ENCODE assay signal across 8 cellular contexts in genomic region chr17:2302740-2303277, GRCh38.
DNase-seq lines count a peak whose midpoint lies in the region; ATAC-seq and TF ChIP-seq lines count a peak whose summit lies in the region.

No MANE protein-coding gene starts in this region.

- H3K4me3 Mint-ChIP-seq in activated naive CD8-positive, alpha-beta T cell treated with anti-CD3 and anti-CD28 coated beads, Interleukin-2, amount 50 U/mL, for 24 hours: peak overlapping the region; percentile 88

- H3K27ac ChIP-seq in layer of hippocampus (ENCODE audit: low read depth, low read length): peak overlapping the region; percentile 91
- H3K27ac ChIP-seq in tibial artery: peak overlapping the region; percentile 74 to 87

- H3K27me3 Mint-ChIP-seq in activated naive CD8-positive, alpha-beta T cell treated with anti-CD3 and anti-CD28 coated beads, Interleukin-2, amount 50 U/mL, for 24 hours: peaks cover 1% of the 10 kb centered on the region

- H3K4me3 ChIP-seq in tibial artery: peak overlapping the region; percentile 68 to 83

- H3K27me3 ChIP-seq in layer of hippocampus (ENCODE audit: control insufficient read depth, insufficient read depth, low read length): no peaks in the 10 kb centered on the region
- H3K27me3 ChIP-seq in tibial artery: no peaks in the 10 kb centered on the region

- intact Hi-C loops in tibial artery (cut with DNase I; ENCODE audit: low total_unique reads): no loop called here

- in situ Hi-C loops in GM13977 (cut with MboI; ENCODE audit: low pct_unique_long_range_greater_than_20kb, low sequenced_read_pairs, unreplicated experiment): no loop called here

- peak; percentile 18 for ATAC-seq in HG03066 (IDR thresholded peaks at IDR 0.05; ENCODE audit: low read depth, unreplicated experiment)
- ATAC-seq in activated naive CD8-positive, alpha-beta T cell treated with anti-CD3 and anti-CD28 coated beads, Interleukin-2, amount 50 U/mL, for 24 hours: no peak

- H3K9me3 ChIP-seq in tibial artery: no peaks in the 10 kb centered on the region

- peak overlapping the region; percentile 73 for H3K27ac Mint-ChIP-seq in activated naive CD8-positive, alpha-beta T cell treated with anti-CD3 and anti-CD28 coated beads, Interleukin-2, amount 50 U/mL, for 24 hours

- DNase-seq in GM13977 (ENCODE audit: low spot score) (peak; percentile 52), tibial artery (no peak), NCI-H1436 (lab: John Stamatoyannopoulos, UW) (no peak), DMS53 (lab: John Stamatoyannopoulos, UW) (no peak), epidermal melanocyte (ENCODE audit: insufficient read length, low spot score) (no peak)
- DNase-seq in activated naive CD8-positive, alpha-beta T cell treated with anti-CD3 and anti-CD28 coated beads, Interleukin-2, amount 50 U/mL, for 24 hours: no peak

- peaks cover 15 to 20% (median 18%) of the 10 kb centered on the region in 3 donors for H3K36me3 ChIP-seq in tibial artery

- peaks cover 21% of the 10 kb centered on the region for H3K36me3 Mint-ChIP-seq in activated naive CD8-positive, alpha-beta T cell treated with anti-CD3 and anti-CD28 coated beads, Interleukin-2, amount 50 U/mL, for 24 hours (ENCODE audit: low read depth)

- H3K4me1 ChIP-seq in tibial artery: peaks cover 0 to 30% (median 16%) of the 10 kb centered on the region in 4 donors

- TF ChIP-seq CTCF in GM13977 (IDR thresholded peaks at IDR 0.05; ENCODE audit: extremely low read depth, insufficient read depth, missing control alignments): no peak
- TF ChIP-seq CTCF in tibial artery (IDR thresholded peaks at IDR 0.05): no peak

- peaks cover 41% of the 10 kb centered on the region for H3K4me1 Mint-ChIP-seq in activated naive CD8-positive, alpha-beta T cell treated with anti-CD3 and anti-CD28 coated beads, Interleukin-2, amount 50 U/mL, for 24 hours

- no peaks in the 10 kb centered on the region for H3K9me3 Mint-ChIP-seq in activated naive CD8-positive, alpha-beta T cell treated with anti-CD3 and anti-CD28 coated beads, Interleukin-2, amount 50 U/mL, for 24 hours
